ENCODE assay signal across 30 cellular contexts in genomic region chr2:231970461-231970860, GRCh38. TPM values are rescaled to one million over a fixed set of nuclear protein-coding genes. Genes with fewer than 3 reads are reported as not detected.
"Had no signal": no experiment of that assay in that cellular context is flagged by ENCODE, and none has a peak within 500 bp of the region (broad histone marks: within the 10 kb centered on the region; RNA-seq: fewer than 3 reads in every experiment).

No MANE protein-coding gene starts in this region.

- H3K4me3 Mint-ChIP-seq: activated CD4-positive, alpha-beta memory T cell treated with anti-CD3 and anti-CD28 coated beads for 36 hours; activated CD4-positive, alpha-beta T cell treated with anti-CD3 and anti-CD28 coated beads, Interleukin-2, amount 10 ng/mL, durations not matched to agents 7 days and 5 days; activated naive CD8-positive, alpha-beta T cell treated with anti-CD3 and anti-CD28 coated beads, Interleukin-2, amount 50 U/mL, for 24 hours; activated T-cell treated with anti-CD3 and anti-CD28 coated beads, Interleukin-2, amount 50 U/mL, for 4 hours; T-cell had no signal

- H3K4me2 ChIP-seq: PC-9 had no signal

- H2AFZ ChIP-seq: PC-9 had no signal

- H3K27ac ChIP-seq: PC-9, SK-N-MC, VCaP had no signal

- H3K27me3 Mint-ChIP-seq: activated CD4-positive, alpha-beta memory T cell treated with anti-CD3 and anti-CD28 coated beads for 36 hours; activated CD4-positive, alpha-beta T cell treated with anti-CD3 and anti-CD28 coated beads, Interleukin-2, amount 10 ng/mL, durations not matched to agents 7 days and 5 days; activated naive CD8-positive, alpha-beta T cell treated with anti-CD3 and anti-CD28 coated beads, Interleukin-2, amount 50 U/mL, for 24 hours; T-cell had no signal

- H3K27ac Mint-ChIP-seq: activated CD4-positive, alpha-beta memory T cell treated with anti-CD3 and anti-CD28 coated beads for 36 hours; activated CD4-positive, alpha-beta T cell treated with anti-CD3 and anti-CD28 coated beads, Interleukin-2, amount 10 ng/mL, durations not matched to agents 7 days and 5 days; activated naive CD4-positive, alpha-beta T cell treated with anti-CD3 and anti-CD28 coated beads, Interleukin-2, amount 50 U/mL, for 72 hours; activated naive CD8-positive, alpha-beta T cell treated with anti-CD3 and anti-CD28 coated beads, Interleukin-2, amount 50 U/mL, for 24 hours; T-cell had no signal

- DNase-seq: activated CD4-positive, alpha-beta memory T cell treated with anti-CD3 and anti-CD28 coated beads for 36 hours; activated CD4-positive, alpha-beta T cell treated with anti-CD3 and anti-CD28 coated beads, Interleukin-2, amount 10 ng/mL, durations not matched to agents 7 days and 5 days; activated CD4-positive, CD25-positive, alpha-beta regulatory T cell; activated CD8-positive, alpha-beta memory T cell treated with anti-CD3 and anti-CD28 coated beads for 24 hours; activated effector memory CD4-positive, alpha-beta T cell treated with anti-CD3 and anti-CD28 coated beads, Interleukin-2, amount 50 U/mL, for 16 hours; activated naive CD4-positive, alpha-beta T cell treated with Interleukin-2 at 50 U/mL for 16 hours; activated naive CD8-positive, alpha-beta T cell treated with anti-CD3 and anti-CD28 coated beads, Interleukin-2, amount 50 U/mL, for 24 hours; activated T-cell treated with anti-CD3 and anti-CD28 coated beads, Interleukin-2, amount 50 U/mL, for 4 hours; amygdala; caudate nucleus; Kasumi-1; KBM-7; NCI-H1048; NCI-H1417 treated with DMSO at 0.1 percent for 48 hours; NCI-H1694; NCI-H2029; NCI-H2107; NCI-H2171 treated with DMSO at 0.1 percent for 48 hours; NCI-H226; NCI-H510A treated with DMSO at 0.1 percent for 48 hours; NCI-H69; PC-9; T-cell; T-helper 2 cell; T1000 had no signal

- H3K4me3 ChIP-seq: PC-9, SK-N-MC had no signal

- ATAC-seq: activated naive CD4-positive, alpha-beta T cell treated with anti-CD3 and anti-CD28 coated beads, Interleukin-2, amount 50 U/mL, for 72 hours; activated naive CD8-positive, alpha-beta T cell treated with anti-CD3 and anti-CD28 coated beads, Interleukin-2, amount 50 U/mL, for 24 hours; activated T-cell treated with anti-CD3 and anti-CD28 coated beads, Interleukin-2, amount 50 U/mL, for 4 hours; Right ventricle myocardium inferior; T-cell had no signal

RNA-seq across cellular contexts. Expression of gene NPPC, which starts 44.3 kb away (rescaled TPM):
- total RNA-seq: activated CD4-positive, alpha-beta T cell treated with anti-CD3 and anti-CD28 coated beads, Interleukin-2, amount 10 ng/mL, durations not matched to agents 7 days and 5 days; PC-9; RPMI7951 had no signal
